Comparison of ENCODE assay signal across 11 cellular contexts in genomic region chr14:91888641-91889476, GRCh38. TPM values are rescaled to one million over a fixed set of nuclear protein-coding genes. Genes with fewer than 3 reads are reported as not detected.
DNase-seq lines count a peak whose midpoint lies in the region; ATAC-seq and TF ChIP-seq lines count a peak whose summit lies in the region.
"Had no signal": no experiment of that assay in that cellular context is flagged by ENCODE, and none has a peak within 500 bp of the region (broad histone marks: within the 10 kb centered on the region; RNA-seq: fewer than 3 reads in every experiment).

No MANE protein-coding gene starts in this region.

- no peak for TF ChIP-seq EP300 in sigmoid colon (IDR thresholded peaks at IDR 0.05)

- intact Hi-C loops in sigmoid colon (cut with DNase I), result no loop called here

- TF ChIP-seq POLR2A in sigmoid colon (IDR thresholded peaks at IDR 0.05), result no peak

- WGBS in sigmoid colon, 2 donors, result 83 to 91% methylated on average over 10 of the region's 10 CpGs

- H3K27me3 ChIP-seq in SJCRH30 (no peaks in the 10 kb centered on the region), foreskin keratinocyte (no peaks in the 10 kb centered on the region), sigmoid colon (no peaks in the 10 kb centered on the region)
- H3K27me3 ChIP-seq: adrenal gland had no signal

- DNase-seq in AG20443 (ENCODE audit: low spot score), result peak; percentile 32
- DNase-seq in SJCRH30, result peak; percentile 32 to 72
- no peak for DNase-seq in foreskin keratinocyte
- DNase-seq in sigmoid colon, result peak; percentile 62
- DNase-seq in COLO668 (lab: John Stamatoyannopoulos, UW; ENCODE audit: unreplicated experiment), result no peak
- DNase-seq in germinal center (ENCODE audit: low spot score), result no peak
- DNase-seq in NCI-H1417 treated with DMSO at 0.1 percent for 48 hours (lab: John Stamatoyannopoulos, UW), result no peak
- DNase-seq: adrenal gland; effector memory CD4-positive, alpha-beta T cell; Karpas-422 had no signal

- H3K36me3 ChIP-seq in SJCRH30 (no peaks in the 10 kb centered on the region), sigmoid colon (peaks cover 0 to 20% (median 0%) of the 10 kb centered on the region in 4 donors)
- H3K36me3 ChIP-seq: adrenal gland had no signal

- TF ChIP-seq CTCF in foreskin keratinocyte (conservative IDR thresholded peaks at IDR 0.05) (no peak), sigmoid colon (IDR thresholded peaks at IDR 0.05) (no peak)

- ATAC-seq in foreskin keratinocyte (peak; percentile 30), HG03354 (IDR thresholded peaks at IDR 0.05; ENCODE audit: poor library complexity, severe bottlenecking, unreplicated experiment) (no peak)

- H3K27ac ChIP-seq in SJCRH30 (peak overlapping the region; percentile 71), foreskin keratinocyte (no peak overlapping the region), sigmoid colon (peak overlapping the region; percentile 34 to 76 (median 64))

- peaks cover 60% of the 10 kb centered on the region for H3K4me1 ChIP-seq in SJCRH30
- no peaks in the 10 kb centered on the region for H3K4me1 ChIP-seq in foreskin keratinocyte
- peaks cover 0 to 48% (median 28%) of the 10 kb centered on the region in 4 donors for H3K4me1 ChIP-seq in sigmoid colon

- H3K4me3 ChIP-seq in SJCRH30 (no peak overlapping the region), sigmoid colon (no peak overlapping the region)
- H3K4me3 ChIP-seq: adrenal gland had no signal

- H3K9me3 ChIP-seq in SJCRH30 (replicated peaks), result no peaks in the 10 kb centered on the region
- no peaks in the 10 kb centered on the region for H3K9me3 ChIP-seq in sigmoid colon
- H3K9me3 ChIP-seq: adrenal gland had no signal

RNA-seq across cellular contexts. Expression of gene TC2N, which starts 21.5 kb away (rescaled TPM):
- 0.26 and 0.41 TPM in 2 replicates for total RNA-seq in SJCRH30 (2014; rRNA removed; shearing (Covaris generic))
- 16.7 and 22.8 TPM in 2 replicates for total RNA-seq in foreskin keratinocyte
- 7.3 and 7.4 TPM in 2 replicates for polyA plus RNA-seq in foreskin keratinocyte
- 10 to 100 TPM; 12.1 to 49.2 (median 36.5) TPM for total RNA-seq in sigmoid colon
- 10 to 100 TPM; 24.9 to 41.6 (median 28.2) TPM for polyA plus RNA-seq in sigmoid colon

RNA-seq across cellular contexts. Expression of gene FBLN5, which starts 58.6 kb away (rescaled TPM):
- 27.8 and 29.6 TPM in 2 replicates for total RNA-seq in SJCRH30 (2014; rRNA removed; shearing (Covaris generic))
- total RNA-seq in foreskin keratinocyte (0.28 and 0.75 TPM in 2 replicates), sigmoid colon (100 to 1,000 TPM in 2 of 4 donors, 10 to 100 TPM in 2; 91.8 to 253 (median 103) TPM)
- polyA plus RNA-seq in foreskin keratinocyte (0.30 and 0.86 TPM in 2 replicates), sigmoid colon (10 to 100 TPM in 2 of 3 donors, 1 to 10 TPM in 1; 3.0 to 25.8 (median 19.5) TPM)

Comparison
In these comparisons a context has a peak if more than half of its experiments do, and no peak if none do; other contexts are left out.
1. DNase-seq: peak in AG20443 (single experiment), SJCRH30 (2 of 2) and sigmoid colon (single experiment); none in foreskin keratinocyte (0 of 2), COLO668 (single experiment), germinal center (single experiment) and NCI-H1417 treated with DMSO at 0.1 percent for 48 hours (single experiment).
2. RNA of gene FBLN5, which starts 58.6 kb away (total RNA-seq): 91.8 to 253 TPM in sigmoid colon and 27.8 to 29.6 TPM in SJCRH30; 0.28 to 0.75 TPM in foreskin keratinocyte; every median in the first group is over 10 times any median in the second.